In genomic region chr18:47187721-47188120, GRCh38 we compare ENCODE assay signal across 3 cellular contexts.
TF ChIP-seq lines count a peak whose summit lies in the region.

No MANE protein-coding gene starts in this region.

TF ChIP-seq in HepG2, 621 proteins besides CTCF, POLR2A, EP300 and RAD21:
- no peak for TF ChIP-seq ZSCAN30 (CRISPR knock-in tag; IDR thresholded peaks at IDR 0.05)
- TF ChIP-seq HDAC2 (CRISPR knock-in tag; IDR thresholded peaks at IDR 0.05) = no peak
- TF ChIP-seq ZNF652 (CRISPR knock-in tag; IDR thresholded peaks at IDR 0.05; ENCODE audit: borderline replicate concordance, low read depth) = no peak
- TF ChIP-seq SOX5 (CRISPR knock-in tag; IDR thresholded peaks at IDR 0.05; ENCODE audit: borderline replicate concordance) = no peak
- TF ChIP-seq BORCS8-MEF2B (CRISPR knock-in tag; IDR thresholded peaks at IDR 0.05) = no peak
- TF ChIP-seq SATB2 (CRISPR knock-in tag; IDR thresholded peaks at IDR 0.05) = no peak
- TF ChIP-seq RBM22 (optimal IDR thresholded peaks at IDR 0.05; ENCODE audit: low read length) = no peak
- TF ChIP-seq MXD4 (CRISPR knock-in tag; IDR thresholded peaks at IDR 0.05) = no peak
- no peak for TF ChIP-seq ATF2 (CRISPR knock-in tag; IDR thresholded peaks at IDR 0.05)
- TF ChIP-seq ZNF619 (CRISPR knock-in tag; IDR thresholded peaks at IDR 0.05) = no peak
- TF ChIP-seq ZC3H4 (CRISPR knock-in tag; IDR thresholded peaks at IDR 0.05; ENCODE audit: borderline replicate concordance) = no peak
- TF ChIP-seq ZBTB7A (CRISPR knock-in tag; IDR thresholded peaks at IDR 0.05) = no peak
- TF ChIP-seq NFAT5 (CRISPR knock-in tag; IDR thresholded peaks at IDR 0.05) = no peak
- TF ChIP-seq ZNF841 (CRISPR knock-in tag; IDR thresholded peaks at IDR 0.05; ENCODE audit: borderline replicate concordance) = no peak
- TF ChIP-seq ARNT (IDR thresholded peaks at IDR 0.05) = no peak
- no peak for TF ChIP-seq BRCA1 (CRISPR knock-in tag; IDR thresholded peaks at IDR 0.05)
- TF ChIP-seq FOSL1 (CRISPR knock-in tag; IDR thresholded peaks at IDR 0.05; ENCODE audit: borderline replicate concordance) = no peak
- TF ChIP-seq AGO1 (IDR thresholded peaks at IDR 0.05; ENCODE audit: low read depth, low read length, poor library complexity, severe bottlenecking) = no peak

TF ChIP-seq in K562, 482 proteins besides CTCF, POLR2A, EP300 and RAD21:
- peak; percentile 71 for TF ChIP-seq ZNF407 (IDR thresholded peaks at IDR 0.05; ENCODE audit: low read depth)
- TF ChIP-seq SRF (CRISPR knock-in tag; IDR thresholded peaks at IDR 0.05) = no peak

TF ChIP-seq in SK-N-SH treated with all-trans-retinoic acid at 6 μM for 48 hours, 23 proteins besides CTCF, POLR2A, EP300 and RAD21:
- TF ChIP-seq RARB (CRISPR knock-in tag; IDR thresholded peaks at IDR 0.05) = no peak
- no peak for TF ChIP-seq ZNF8 (CRISPR knock-in tag; IDR thresholded peaks at IDR 0.05)
- no peak for TF ChIP-seq ISL1 (CRISPR knock-in tag; IDR thresholded peaks at IDR 0.05)
- TF ChIP-seq ZNF565 (CRISPR knock-in tag; conservative IDR thresholded peaks at IDR 0.05; ENCODE audit: low read depth) = no peak
- TF ChIP-seq POU6F1 (CRISPR knock-in tag; IDR thresholded peaks at IDR 0.05; ENCODE audit: borderline replicate concordance, low read depth) = no peak
- no peak for TF ChIP-seq TCF4 (CRISPR knock-in tag; IDR thresholded peaks at IDR 0.05; ENCODE audit: borderline replicate concordance)
- no peak for TF ChIP-seq CSRNP3 (CRISPR knock-in tag; IDR thresholded peaks at IDR 0.05)
- no peak for TF ChIP-seq TSHZ2 (CRISPR knock-in tag; IDR thresholded peaks at IDR 0.05)
- no peak for TF ChIP-seq CREB5 (CRISPR knock-in tag; IDR thresholded peaks at IDR 0.05; ENCODE audit: low read depth)
- no peak for TF ChIP-seq PPARA (CRISPR knock-in tag; IDR thresholded peaks at IDR 0.05; ENCODE audit: borderline replicate concordance)
- no peak for TF ChIP-seq SNAI2 (CRISPR knock-in tag; IDR thresholded peaks at IDR 0.05)
- TF ChIP-seq GLIS3 (CRISPR knock-in tag; IDR thresholded peaks at IDR 0.05) = no peak
- TF ChIP-seq TOX (CRISPR knock-in tag; IDR thresholded peaks at IDR 0.05; ENCODE audit: borderline replicate concordance) = no peak
- no peak for TF ChIP-seq BACH2 (CRISPR knock-in tag; IDR thresholded peaks at IDR 0.05; ENCODE audit: borderline replicate concordance)
- TF ChIP-seq ZNF70 (CRISPR knock-in tag; IDR thresholded peaks at IDR 0.05) = no peak
- TF ChIP-seq ZFP30 (CRISPR knock-in tag; IDR thresholded peaks at IDR 0.05) = no peak
- no peak for TF ChIP-seq ESRRG (CRISPR knock-in tag; IDR thresholded peaks at IDR 0.05)
- no peak for TF ChIP-seq CSDC2 (CRISPR knock-in tag; IDR thresholded peaks at IDR 0.05)
TF ChIP-seq in SK-N-SH treated with all-trans-retinoic acid at 6 μM for 48 hours: peak in this region for 0.
